ENCODE assay signal across 23 cellular contexts in genomic region chr13:114012141-114012540, GRCh38. TPM values are rescaled to one million over a fixed set of nuclear protein-coding genes. Genes with fewer than 3 reads are reported as not detected.
"Had no signal": no experiment of that assay in that cellular context is flagged by ENCODE, and none has a peak within 500 bp of the region (broad histone marks: within the 10 kb centered on the region; RNA-seq: fewer than 3 reads in every experiment).

No MANE protein-coding gene starts in this region.

- H3K4me3 ChIP-seq: adrenal gland, breast epithelium, MG63, SJSA1 had no signal

- ATAC-seq: activated CD4-positive, CD25-positive, alpha-beta regulatory T cell treated with anti-CD3 and anti-CD28 coated beads, Interleukin-2, amount 50 U/mL, for 24 hours; activated CD8-positive, alpha-beta T cell treated with anti-CD3 and anti-CD28 coated beads for 36 hours; activated T-cell treated with anti-CD3 and anti-CD28 coated beads, Interleukin-2, amount 50 U/mL, for 72 hours; SK-N-SH treated with all-trans-retinoic acid at 6 μM for 48 hours had no signal

- H3K9ac ChIP-seq: KMS-11 had no signal

- H3K9me3 ChIP-seq: adrenal gland, breast epithelium, MG63, SJSA1 had no signal

- H3K9me3 Mint-ChIP-seq: activated CD8-positive, alpha-beta T cell treated with anti-CD3 and anti-CD28 coated beads for 36 hours; activated naive CD8-positive, alpha-beta T cell treated with anti-CD3 and anti-CD28 coated beads, Interleukin-2, amount 10 ng/mL, durations not matched to agents 7 days and 5 days; activated T-cell treated with anti-CD3 and anti-CD28 coated beads, Interleukin-2, amount 50 U/mL, for 72 hours had no signal

- H3K27me3 Mint-ChIP-seq: activated CD8-positive, alpha-beta T cell treated with anti-CD3 and anti-CD28 coated beads for 36 hours; activated naive CD8-positive, alpha-beta T cell treated with anti-CD3 and anti-CD28 coated beads, Interleukin-2, amount 10 ng/mL, durations not matched to agents 7 days and 5 days had no signal

- H3K4me1 ChIP-seq: adrenal gland, breast epithelium, SJSA1 had no signal

- H3K27me3 ChIP-seq: adrenal gland, breast epithelium, MG63, SJSA1 had no signal

- H3K27ac ChIP-seq: adrenal gland, breast epithelium, KMS-11, SJSA1 had no signal

- H3K27ac Mint-ChIP-seq: activated CD8-positive, alpha-beta T cell treated with anti-CD3 and anti-CD28 coated beads for 36 hours; activated naive CD8-positive, alpha-beta T cell treated with anti-CD3 and anti-CD28 coated beads, Interleukin-2, amount 10 ng/mL, durations not matched to agents 7 days and 5 days; activated T-cell treated with anti-CD3 and anti-CD28 coated beads, Interleukin-2, amount 50 U/mL, for 72 hours had no signal

- DNase-seq: activated CD4-positive, alpha-beta T cell treated with anti-CD3 and anti-CD28 coated beads for 4 hours; activated CD8-positive, alpha-beta memory T cell treated with anti-CD3 and anti-CD28 coated beads, Interleukin-2, amount 50 U/mL, for 4 hours; activated CD8-positive, alpha-beta T cell treated with anti-CD3 and anti-CD28 coated beads for 36 hours; activated naive CD4-positive, alpha-beta T cell treated with anti-CD3 and anti-CD28 coated beads, Interleukin-2, amount 50 U/mL, for 16 hours; activated T-cell treated with anti-CD3 and anti-CD28 coated beads, Interleukin-2, amount 50 U/mL, for 72 hours; adrenal gland; MG63; MV-4-11; NCI-H1092 treated with DMSO at 0.1 percent for 48 hours; NCI-H1417 treated with DMSO at 0.1 percent for 48 hours; NCI-H1694; NCI-H2029; NCI-H446; NCI-H524; SHP77; SW 1271 had no signal

- H3K36me3 ChIP-seq: breast epithelium had no signal

- H3K4me3 Mint-ChIP-seq: activated CD8-positive, alpha-beta T cell treated with anti-CD3 and anti-CD28 coated beads for 36 hours; activated naive CD8-positive, alpha-beta T cell treated with anti-CD3 and anti-CD28 coated beads, Interleukin-2, amount 10 ng/mL, durations not matched to agents 7 days and 5 days; activated T-cell treated with anti-CD3 and anti-CD28 coated beads, Interleukin-2, amount 50 U/mL, for 72 hours had no signal

- H3K4me2 ChIP-seq: KMS-11 had no signal

RNA-seq across cellular contexts. Expression of gene C13orf46, which starts 38.3 kb away (rescaled TPM):
- total RNA-seq: RPMI7951, SJSA1 had no signal
